25 cellular contexts compared by ENCODE assay signal in genomic region chr12:108599948-108600701, GRCh38. TPM values are rescaled to one million over a fixed set of nuclear protein-coding genes. Genes with fewer than 3 reads are reported as not detected.
DNase-seq lines count a peak whose midpoint lies in the region; ATAC-seq, FAIRE-seq and TF ChIP-seq lines count a peak whose summit lies in the region.
"Had no signal": no experiment of that assay in that cellular context is flagged by ENCODE, and none has a peak within 500 bp of the region (broad histone marks: within the 10 kb centered on the region; RNA-seq: fewer than 3 reads in every experiment).

No MANE protein-coding gene starts in this region.

- 62% methylated on average over 10 of the region's 10 CpGs for WGBS in GM12878 (ENCODE audit: insufficient coverage, insufficient replicate concordance, low lambda C conversion rate, missing lambda C conversion rate)

- DNase-seq in AG04450 (ENCODE audit: low read depth, low spot score) (no peak), NB4 (ENCODE audit: low read depth) (no peak), GM12878 (ENCODE audit: low read depth, low spot score) (no peak), GM13977 (ENCODE audit: low spot score) (no peak), Karpas-422 (no peak)
- no peak for DNase-seq in T-helper 2 cell treated with Interferon-gamma antibody and Interleukin-4, amounts not matched to agents 5 μg/mL and 100 μg/mL, for 36 hours (ENCODE audit: low spot score)
- DNase-seq: 8988T; ACHN; CD4-positive, alpha-beta T cell; COR-L47; KBM-7; MG63; NCI-H1417; NCI-H1694; NCI-H2029 treated with DMSO at 0.1 percent for 48 hours; NCI-H510A; Peyer's patch; SHP77 treated with DMSO at 0.1 percent for 48 hours had no signal

- peaks cover 34% of the 10 kb centered on the region for H3K4me1 Mint-ChIP-seq in nephron
- no peaks in the 10 kb centered on the region for H3K4me1 Mint-ChIP-seq in T-helper 2 cell treated with Interferon-gamma antibody and Interleukin-4, amounts not matched to agents 5 μg/mL and 100 μg/mL, for 36 hours (ENCODE audit: low read depth)

- TF ChIP-seq RAD21 in GM12878 (IDR thresholded peaks at IDR 0.05; ENCODE audit: insufficient read depth, low read depth, low read length), result no peak

- H3K36me3 Mint-ChIP-seq in nephron (ENCODE audit: low read depth), result no peaks in the 10 kb centered on the region
- no peaks in the 10 kb centered on the region for H3K36me3 Mint-ChIP-seq in T-helper 2 cell treated with Interferon-gamma antibody and Interleukin-4, amounts not matched to agents 5 μg/mL and 100 μg/mL, for 36 hours (ENCODE audit: low read depth)

- H3K4me2 ChIP-seq in GM12878 (ENCODE audit: control insufficient read depth, insufficient read depth) (no peak overlapping the region), Karpas-422 (ENCODE audit: low read depth, low read length, poor library complexity, severe bottlenecking) (no peak overlapping the region)

- H3K27me3 ChIP-seq in AG04450 (ENCODE audit: control insufficient read depth, insufficient read depth, low read length) (no peaks in the 10 kb centered on the region), GM12878 (replicated peaks in 1 of 2; ENCODE audit: control insufficient read depth in 2 of 2, insufficient read depth in 2 of 2, low read length in 1 of 2) (no peaks in the 10 kb centered on the region), Karpas-422 (ENCODE audit: low read length) (no peaks in the 10 kb centered on the region)
- H3K27me3 ChIP-seq: BLaER1 treated with 17β-estradiol and CSF1 and Interleukin-3, amounts not matched to agents 10 nM and 100 nM; MG63; Peyer's patch had no signal

- BruUV-seq in GM12878 (replicated peaks; lab: Mats Ljungman, UMichigan), result no TSS peak

- H3K27me3 Mint-ChIP-seq in nephron (ENCODE audit: low read depth), result peaks cover 14% of the 10 kb centered on the region
- peaks cover 2% of the 10 kb centered on the region for H3K27me3 Mint-ChIP-seq in T-helper 2 cell treated with Interferon-gamma antibody and Interleukin-4, amounts not matched to agents 5 μg/mL and 100 μg/mL, for 36 hours (ENCODE audit: low read depth)
- H3K27me3 Mint-ChIP-seq: CD4-positive, alpha-beta T cell had no signal

- H3K36me3 ChIP-seq in GM12878 (ENCODE audit: control insufficient read depth in 2 of 2, insufficient read depth in 2 of 2, low read length in 1 of 2), result no peaks in the 10 kb centered on the region
- H3K36me3 ChIP-seq in Karpas-422 (ENCODE audit: insufficient read depth, low read length), result no peaks in the 10 kb centered on the region
- H3K36me3 ChIP-seq: BLaER1 treated with 17β-estradiol and CSF1 and Interleukin-3, amounts not matched to agents 10 nM and 100 nM; Peyer's patch had no signal

- H3K4me1 ChIP-seq in GM12878 (ENCODE audit: control insufficient read depth, insufficient read depth, low read length), result no peaks in the 10 kb centered on the region
- no peaks in the 10 kb centered on the region for H3K4me1 ChIP-seq in Karpas-422 (ENCODE audit: low read length)
- H3K4me1 ChIP-seq: Peyer's patch had no signal

- no peaks in the 10 kb centered on the region for H3K9me3 Mint-ChIP-seq in nephron
- H3K9me3 Mint-ChIP-seq in T-helper 2 cell treated with Interferon-gamma antibody and Interleukin-4, amounts not matched to agents 5 μg/mL and 100 μg/mL, for 36 hours, result no peaks in the 10 kb centered on the region
- H3K9me3 Mint-ChIP-seq: CD4-positive, alpha-beta T cell had no signal

- POLR2A ChIA-PET in AG04450 (lab: Yijun Ruan, JAX) (interaction anchor here (1.2 kb wide), 1 partner anchor 15 kb away, joined by 3 read pairs; no protein-coding TSS in a partner anchor), GM12878 (lab: Charles Lee) (no interaction called here)

- intact Hi-C loops in GM12878 (cut with micrococcal nuclease; ENCODE audit: unreplicated experiment), result loop anchor here (5.0 kb wide), 1 partner anchor 683 kb away; no protein-coding TSS in a partner anchor

- H3K79me2 ChIP-seq in GM12878 (ENCODE audit: control insufficient read depth, insufficient read depth, low read length) (no peaks in the 10 kb centered on the region), Karpas-422 (ENCODE audit: low read length) (no peaks in the 10 kb centered on the region)

- H3K4me3 Mint-ChIP-seq in nephron, result peak overlapping the region in 1 of 3 experiments; percentile 49
- no peak overlapping the region for H3K4me3 Mint-ChIP-seq in T-helper 2 cell treated with Interferon-gamma antibody and Interleukin-4, amounts not matched to agents 5 μg/mL and 100 μg/mL, for 36 hours
- H3K4me3 Mint-ChIP-seq: CD4-positive, alpha-beta T cell had no signal

- CTCF ChIA-PET in AG04450 (lab: Charles Lee) (interaction anchor here (0.6 to 0.9 kb wide), 3 partner anchors 18 to 132 kb away, joined by 3 read pairs; no protein-coding TSS in a partner anchor), GM12878 (lab: Yijun Ruan, JAX) (interaction anchor here (0.5 to 1.4 kb wide), 3 partner anchors 15 to 18 kb away, joined by 3 read pairs; no protein-coding TSS in a partner anchor)

- no peak overlapping the region for H2AFZ ChIP-seq in GM12878 (ENCODE audit: control insufficient read depth, low read depth, low read length)
- no peak overlapping the region for H2AFZ ChIP-seq in Karpas-422 (ENCODE audit: low read length)

- no peak for TF ChIP-seq EP300 in GM12878 (IDR thresholded peaks at IDR 0.05; ENCODE audit: borderline replicate concordance in 1 of 2, control insufficient read depth in 1 of 2, low read depth in 2 of 2, low read length in 2 of 2)

- no peak for TF ChIP-seq POLR2A in NB4 (IDR thresholded peaks at IDR 0.05; ENCODE audit: extremely low read depth, insufficient read length)
- no peak for TF ChIP-seq POLR2A in GM12878 (IDR thresholded peaks at IDR 0.05; ENCODE audit: low read depth, low read length)

- FAIRE-seq in GM12878 (lab: Jason Lieb, UNC), result no peak
- FAIRE-seq: G401.6, GM19239, H54 had no signal

- TF ChIP-seq CTCF in AG04450 (IDR thresholded peaks at IDR 0.05; ENCODE audit: low read depth, low read length), result no peak
- peak; percentile 3 for TF ChIP-seq CTCF in NB4 (IDR thresholded peaks at IDR 0.05; ENCODE audit: low read depth, low read length)
- TF ChIP-seq CTCF in GM12878 (IDR thresholded peaks at IDR 0.05 in 2 of 3, conservative IDR thresholded peaks at IDR 0.05 in 1 of 3; ENCODE audit: control insufficient read depth in 2 of 3, extremely low read depth in 1 of 3, insufficient read depth in 1 of 3, low read depth in 3 of 3, low read length in 3 of 3), result no peak
- no peak for TF ChIP-seq CTCF in nephron (IDR thresholded peaks at IDR 0.05; ENCODE audit: unreplicated experiment in 3 of 3)
- TF ChIP-seq CTCF in GM13977 (IDR thresholded peaks at IDR 0.05; ENCODE audit: extremely low read depth, insufficient read depth, missing control alignments), result no peak

- no peak overlapping the region for H3K9ac ChIP-seq in GM12878 (ENCODE audit: control insufficient read depth, insufficient read depth, low read length)
- H3K9ac ChIP-seq in Karpas-422 (ENCODE audit: low read length), result no peak overlapping the region
- H3K9ac ChIP-seq: BLaER1 treated with 17β-estradiol and CSF1 and Interleukin-3, amounts not matched to agents 10 nM and 100 nM had no signal

- ATAC-seq in GM12878 (no peak), GM21825 (IDR thresholded peaks at IDR 0.05; ENCODE audit: unreplicated experiment) (no peak)

- H3K27ac ChIP-seq in AG04450 (ENCODE audit: low read depth, low read length) (peak overlapping the region; percentile 11), GM12878 (ENCODE audit: control insufficient read depth, insufficient read depth) (no peak overlapping the region), Karpas-422 (ENCODE audit: low read length) (no peak overlapping the region)
- H3K27ac ChIP-seq: BLaER1 treated with 17β-estradiol and CSF1 and Interleukin-3, amounts not matched to agents 10 nM and 100 nM; Peyer's patch; SK-N-MC had no signal

- in situ Hi-C loops in GM12878 (cut with MboI), result no loop called here
- in situ Hi-C loops in GM13977 (cut with MboI; ENCODE audit: low pct_unique_long_range_greater_than_20kb, low sequenced_read_pairs, unreplicated experiment), result no loop called here

- SMC1A ChIA-PET in GM12878 (lab: Charles Lee; ENCODE audit: uncharacterized antibody, unreplicated experiment), result interaction anchor here (0.7 to 1.1 kb wide), 3 partner anchors 18 to 64 kb away, joined by 4 read pairs; no protein-coding TSS in a partner anchor

- no peaks in the 10 kb centered on the region for H3K9me3 ChIP-seq in AG04450 (ENCODE audit: control insufficient read depth, insufficient read depth, low read length)
- H3K9me3 ChIP-seq in GM12878 (replicated peaks; ENCODE audit: control insufficient read depth, insufficient read depth, low read length), result no peaks in the 10 kb centered on the region
- no peaks in the 10 kb centered on the region for H3K9me3 ChIP-seq in Karpas-422 (ENCODE audit: low read length)
- H3K9me3 ChIP-seq: BLaER1 treated with 17β-estradiol and CSF1 and Interleukin-3, amounts not matched to agents 10 nM and 100 nM; MG63; Peyer's patch had no signal

- H4K20me1 ChIP-seq in GM12878 (ENCODE audit: control insufficient read depth, insufficient read depth) (no peaks in the 10 kb centered on the region), Karpas-422 (ENCODE audit: insufficient read depth, low read depth, low read length) (no peaks in the 10 kb centered on the region)
- H4K20me1 ChIP-seq: BLaER1 treated with 17β-estradiol and CSF1 and Interleukin-3, amounts not matched to agents 10 nM and 100 nM had no signal

- RAD21 ChIA-PET in GM12878 (lab: Charles Lee; ENCODE audit: unreplicated experiment), result interaction anchor here (1.5 kb wide), 1 partner anchor 17 kb away, joined by 5 read pairs; no protein-coding TSS in a partner anchor

- no peaks in the 10 kb centered on the region for H3K9me2 ChIP-seq in Karpas-422 (replicated peaks; ENCODE audit: insufficient read depth, low read length)

- no peak overlapping the region for H3K4me3 ChIP-seq in AG04450 (ENCODE audit: low read depth, low read length)
- no peak overlapping the region for H3K4me3 ChIP-seq in NB4 (ENCODE audit: low read depth, low read length)
- H3K4me3 ChIP-seq in GM12878, result no peak overlapping the region
- H3K4me3 ChIP-seq in Karpas-422 (ENCODE audit: low read length), result no peak overlapping the region
- H3K4me3 ChIP-seq: BLaER1 treated with 17β-estradiol and CSF1 and Interleukin-3, amounts not matched to agents 10 nM and 100 nM; MG63; Peyer's patch; SK-N-MC had no signal

- peak overlapping the region in 2 of 3 experiments; percentile 34 to 41 for H3K27ac Mint-ChIP-seq in nephron
- no peak overlapping the region for H3K27ac Mint-ChIP-seq in T-helper 2 cell treated with Interferon-gamma antibody and Interleukin-4, amounts not matched to agents 5 μg/mL and 100 μg/mL, for 36 hours
- H3K27ac Mint-ChIP-seq: CD4-positive, alpha-beta T cell had no signal

RNA-seq across cellular contexts. Expression of gene TMEM119, which starts 2.2 kb away (rescaled TPM):
- polyA plus RNA-seq in AG04450 (2011; rRNA removed), result 60.3 and 67.0 TPM in 2 replicates
- 50.7 and 57.9 TPM in 2 replicates for polyA minus RNA-seq in AG04450 (2011; rRNA and poly(A)+ RNA removed)
- 0.27 TPM in 1 of 2 replicates, not detected in the other for total RNA-seq in GM12878 (2013; cell fraction: nucleolus; rRNA removed)
- 0.05 and 0.11 TPM in 2 replicates for total RNA-seq in GM12878 (2014; rRNA removed)
- total RNA-seq in GM12878 (2014; rRNA removed; fragmentation: Illumina TruSeq; extraction: Trizol), result not detected in 2 replicates
- total RNA-seq in GM12878 (2021), result 0.44 TPM in 1 of 2 replicates, not detected in the other
- polyA plus RNA-seq in GM12878 (2011; ENCODE audit: low read depth), result 0.22 TPM
- 0.23 and 0.29 TPM in 2 replicates for polyA plus RNA-seq in GM12878 (2011; rRNA removed)
- 0.19 and 0.35 TPM in 2 replicates for polyA plus RNA-seq in GM12878 (2011; cell fraction: cytosol; rRNA removed)
- polyA plus RNA-seq in GM12878 (2011; cell fraction: nucleus; rRNA removed), result 0.59 and 0.67 TPM in 2 replicates
- 0.12 and 0.53 TPM in 2 replicates for polyA plus RNA-seq in GM12878 (2012)
- not detected in 2 replicates for polyA plus RNA-seq in GM12878 (2014; fragmentation: Illumina TruSeq; extraction: Trizol)
- not detected for polyA plus RNA-seq in GM12878 (2014; fragmentation: Nextera tagmentation; extraction: Ambion mirVana)
- 0.08 TPM in 1 of 2 replicates, not detected in the other for polyA plus RNA-seq in GM12878 (2014; rRNA removed)
- polyA plus RNA-seq in GM12878 (2016; fragmentation: Nextera tagmentation; extraction: Ambion mirVana), result under 1 TPM; 0.15 to 0.19 TPM
- 0.41 and 0.51 TPM in 2 replicates for polyA minus RNA-seq in GM12878 (2011; rRNA and poly(A)+ RNA removed)
- not detected in 2 replicates for polyA minus RNA-seq in GM12878 (2011; cell fraction: cytosol; rRNA and poly(A)+ RNA removed)
- 0.12 and 0.48 TPM in 2 replicates for polyA minus RNA-seq in GM12878 (2011; cell fraction: nucleus; rRNA and poly(A)+ RNA removed)
- total RNA-seq in Karpas-422 (2014; rRNA removed; shearing (Covaris generic); ENCODE audit: low replicate concordance), result not detected in 2 replicates

RNA-seq across cellular contexts. Expression of gene SELPLG, which starts 33.6 kb away (rescaled TPM):
- polyA plus RNA-seq in AG04450 (2011; rRNA removed), result 6.1 and 9.8 TPM in 2 replicates
- polyA minus RNA-seq in AG04450 (2011; rRNA and poly(A)+ RNA removed), result 5.1 and 5.7 TPM in 2 replicates
- 102 and 112 TPM in 2 replicates for total RNA-seq in GM12878 (2013; cell fraction: nucleolus; rRNA removed)
- 31.4 and 31.5 TPM in 2 replicates for total RNA-seq in GM12878 (2014; rRNA removed)
- 15.2 and 17.0 TPM in 2 replicates for total RNA-seq in GM12878 (2014; rRNA removed; fragmentation: Illumina TruSeq; extraction: Trizol)
- 20.7 and 21.0 TPM in 2 replicates for total RNA-seq in GM12878 (2021)
- polyA plus RNA-seq in GM12878 (2011; ENCODE audit: low read depth), result 24.8 TPM
- 10.6 and 24.1 TPM in 2 replicates for polyA plus RNA-seq in GM12878 (2011; rRNA removed)
- 39.6 and 46.7 TPM in 2 replicates for polyA plus RNA-seq in GM12878 (2011; cell fraction: cytosol; rRNA removed)
- 17.9 and 23.7 TPM in 2 replicates for polyA plus RNA-seq in GM12878 (2011; cell fraction: nucleus; rRNA removed)
- polyA plus RNA-seq in GM12878 (2012), result 44.5 and 45.4 TPM in 2 replicates
- polyA plus RNA-seq in GM12878 (2014; fragmentation: Illumina TruSeq; extraction: Trizol), result 8.7 and 25.8 TPM in 2 replicates
- polyA plus RNA-seq in GM12878 (2014; fragmentation: Nextera tagmentation; extraction: Ambion mirVana), result 1 to 10 TPM; 3.2 to 5.3 TPM
- 32.3 and 33.3 TPM in 2 replicates for polyA plus RNA-seq in GM12878 (2014; rRNA removed)
- 10 to 100 TPM; 23.6 to 29.5 TPM for polyA plus RNA-seq in GM12878 (2016; fragmentation: Nextera tagmentation; extraction: Ambion mirVana)
- 19.2 and 29.2 TPM in 2 replicates for polyA minus RNA-seq in GM12878 (2011; rRNA and poly(A)+ RNA removed)
- polyA minus RNA-seq in GM12878 (2011; cell fraction: cytosol; rRNA and poly(A)+ RNA removed), result 4.7 and 6.8 TPM in 2 replicates
- 4.2 and 6.7 TPM in 2 replicates for polyA minus RNA-seq in GM12878 (2011; cell fraction: nucleus; rRNA and poly(A)+ RNA removed)
- 0.97 and 2.5 TPM in 2 replicates for total RNA-seq in Karpas-422 (2014; rRNA removed; shearing (Covaris generic); ENCODE audit: low replicate concordance)

RNA-seq across cellular contexts. Expression of gene ISCU, which starts 37.7 kb away (rescaled TPM):
- polyA plus RNA-seq in AG04450 (2011; rRNA removed) (164 and 184 TPM in 2 replicates), GM12878 (2011; rRNA removed) (247 and 284 TPM in 2 replicates), GM12878 (2014; fragmentation: Illumina TruSeq; extraction: Trizol) (122 and 127 TPM in 2 replicates), GM12878 (2014; fragmentation: Nextera tagmentation; extraction: Ambion mirVana) (10 to 100 TPM; 32.8 to 66.1 TPM), GM12878 (2014; rRNA removed) (132 and 135 TPM in 2 replicates), GM12878 (2016; fragmentation: Nextera tagmentation; extraction: Ambion mirVana) (100 to 1,000 TPM; 248 to 260 TPM)
- polyA minus RNA-seq in AG04450 (2011; rRNA and poly(A)+ RNA removed), result 61.7 and 84.1 TPM in 2 replicates
- 104 and 106 TPM in 2 replicates for total RNA-seq in GM12878 (2013; cell fraction: nucleolus; rRNA removed)
- total RNA-seq in GM12878 (2014; rRNA removed) (177 and 189 TPM in 2 replicates), GM12878 (2014; rRNA removed; fragmentation: Illumina TruSeq; extraction: Trizol) (109 and 113 TPM in 2 replicates), GM12878 (2021) (102 and 108 TPM in 2 replicates)
- 160 TPM for polyA plus RNA-seq in GM12878 (2011; ENCODE audit: low read depth)
- 166 and 191 TPM in 2 replicates for polyA plus RNA-seq in GM12878 (2011; cell fraction: cytosol; rRNA removed)
- 213 and 333 TPM in 2 replicates for polyA plus RNA-seq in GM12878 (2011; cell fraction: nucleus; rRNA removed)
- polyA plus RNA-seq in GM12878 (2012), result 148 and 150 TPM in 2 replicates
- 128 and 131 TPM in 2 replicates for polyA minus RNA-seq in GM12878 (2011; rRNA and poly(A)+ RNA removed)
- 38.4 and 44.5 TPM in 2 replicates for polyA minus RNA-seq in GM12878 (2011; cell fraction: cytosol; rRNA and poly(A)+ RNA removed)
- polyA minus RNA-seq in GM12878 (2011; cell fraction: nucleus; rRNA and poly(A)+ RNA removed), result 87.0 and 88.1 TPM in 2 replicates
- 60.9 and 102 TPM in 2 replicates for total RNA-seq in Karpas-422 (2014; rRNA removed; shearing (Covaris generic); ENCODE audit: low replicate concordance)

RNA-seq across cellular contexts. Expression of gene SART3, which starts 39.2 kb away (rescaled TPM):
- 23.9 and 28.5 TPM in 2 replicates for polyA plus RNA-seq in AG04450 (2011; rRNA removed)
- polyA minus RNA-seq in AG04450 (2011; rRNA and poly(A)+ RNA removed), result 38.6 and 43.4 TPM in 2 replicates
- 313 and 332 TPM in 2 replicates for total RNA-seq in GM12878 (2013; cell fraction: nucleolus; rRNA removed)
- total RNA-seq in GM12878 (2014; rRNA removed), result 157 and 179 TPM in 2 replicates
- total RNA-seq in GM12878 (2014; rRNA removed; fragmentation: Illumina TruSeq; extraction: Trizol), result 80.8 and 82.6 TPM in 2 replicates
- total RNA-seq in GM12878 (2021), result 70.2 and 70.8 TPM in 2 replicates
- 47.8 TPM for polyA plus RNA-seq in GM12878 (2011; ENCODE audit: low read depth)
- 49.7 and 53.7 TPM in 2 replicates for polyA plus RNA-seq in GM12878 (2011; rRNA removed)
- polyA plus RNA-seq in GM12878 (2011; cell fraction: cytosol; rRNA removed), result 34.6 and 39.2 TPM in 2 replicates
- polyA plus RNA-seq in GM12878 (2011; cell fraction: nucleus; rRNA removed), result 112 and 140 TPM in 2 replicates
- 51.0 and 51.2 TPM in 2 replicates for polyA plus RNA-seq in GM12878 (2012)
- 49.3 and 52.8 TPM in 2 replicates for polyA plus RNA-seq in GM12878 (2014; fragmentation: Illumina TruSeq; extraction: Trizol)
- 10 to 100 TPM in 1 of 2 experiments, 1 to 10 TPM in 1; 8.8 to 16.1 TPM for polyA plus RNA-seq in GM12878 (2014; fragmentation: Nextera tagmentation; extraction: Ambion mirVana)
- polyA plus RNA-seq in GM12878 (2014; rRNA removed), result 59.5 and 83.2 TPM in 2 replicates
- polyA plus RNA-seq in GM12878 (2016; fragmentation: Nextera tagmentation; extraction: Ambion mirVana), result 10 to 100 TPM; 51.1 to 56.2 TPM
- 82.6 and 88.4 TPM in 2 replicates for polyA minus RNA-seq in GM12878 (2011; rRNA and poly(A)+ RNA removed)
- 23.0 and 24.8 TPM in 2 replicates for polyA minus RNA-seq in GM12878 (2011; cell fraction: cytosol; rRNA and poly(A)+ RNA removed)
- polyA minus RNA-seq in GM12878 (2011; cell fraction: nucleus; rRNA and poly(A)+ RNA removed), result 166 and 282 TPM in 2 replicates
- 89.4 and 108 TPM in 2 replicates for total RNA-seq in Karpas-422 (2014; rRNA removed; shearing (Covaris generic); ENCODE audit: low replicate concordance)
